16 cellular contexts compared by ENCODE assay signal in the genomic region with DNA sequence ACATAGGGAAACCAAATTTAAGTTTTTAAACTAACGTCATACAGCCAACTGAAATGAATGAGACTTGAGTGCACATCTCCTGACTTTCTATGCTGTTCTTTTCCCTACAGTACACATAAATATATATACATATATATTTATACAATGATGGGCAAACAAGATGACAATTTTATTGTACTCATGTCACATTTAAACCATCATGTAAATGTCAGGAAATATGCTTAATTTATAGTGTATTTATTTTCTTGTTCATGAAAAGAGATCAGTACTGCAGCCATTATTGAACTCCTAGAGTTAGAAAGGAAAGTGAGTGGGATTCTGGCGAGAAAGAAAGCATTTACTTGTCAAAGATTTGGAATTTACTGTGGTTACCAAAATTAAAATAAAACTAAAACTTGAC.
DNase-seq lines count a peak whose midpoint lies in the region; ATAC-seq and TF ChIP-seq lines count a peak whose summit lies in the region.
"Had no signal": no experiment of that assay in that cellular context is flagged by ENCODE, and none has a peak within 500 bp of the region (broad histone marks: within the 10 kb centered on the region; RNA-seq: fewer than 3 reads in every experiment).

No MANE protein-coding gene starts in this region.

- POLR2A ChIA-PET in IMR-90 (lab: Charles Lee; ENCODE audit: unreplicated experiment), result no interaction called here

- in situ Hi-C loops in IMR-90 (cut with MboI; ENCODE audit: low sequenced_read_pairs), result no loop called here

- H3K23ac ChIP-seq in IMR-90 (ENCODE audit: low read depth, low read length), result no peak overlapping the region; the same call in 1 of the 2 replicates

- intact Hi-C loops in IMR-90 (cut with micrococcal nuclease), result no loop called here

- peak overlapping the region; percentile 65; the same call in 1 of the 2 replicates for H2BK120ac ChIP-seq in IMR-90 (ENCODE audit: low read depth, low read length)

- no TSS peak for BruUV-seq in IMR-90 (replicated peaks; lab: Mats Ljungman, UMichigan)

- peak overlapping the region; percentile 84; the same call in 1 of the 2 replicates for H3K18ac ChIP-seq in IMR-90 (ENCODE audit: low read depth, low read length)

- no peak for DNase-seq in IMR-90
- no peak for DNase-seq in epithelial cell of prostate (ENCODE audit: low read depth, low spot score)
- no peak for DNase-seq in type B pancreatic cell (ENCODE audit: extremely low spot score, unreplicated experiment)
- DNase-seq in KG1 (lab: John Stamatoyannopoulos, UW), result no peak
- no peak for DNase-seq in anterior cingulate cortex (lab: John Stamatoyannopoulos, UW)
- DNase-seq in midbrain (lab: John Stamatoyannopoulos, UW), result no peak
- DNase-seq: activated CD8-positive, alpha-beta memory T cell treated with anti-CD3 and anti-CD28 coated beads, Interleukin-2, amount 10 ng/mL, durations not matched to agents 7 days and 5 days; activated gamma-delta T cell treated with Interleukin-2 at 50 U/mL for 16 hours; dorsolateral prefrontal cortex; naive B cell; NCI-H187 treated with DMSO at 0.1 percent for 48 hours; NCI-H526; SW 1271; WERI-Rb-1 had no signal

- H3K27me3 Mint-ChIP-seq in nephron (ENCODE audit: low read depth) (no peaks in the 10 kb centered on the region), type B pancreatic cell (no peaks in the 10 kb centered on the region)
- H3K27me3 Mint-ChIP-seq: activated CD8-positive, alpha-beta memory T cell treated with anti-CD3 and anti-CD28 coated beads, Interleukin-2, amount 10 ng/mL, durations not matched to agents 7 days and 5 days; naive B cell had no signal

- H2AK9ac ChIP-seq in IMR-90 (replicated peaks; ENCODE audit: low read depth, low read length, poor library complexity), result no peak overlapping the region

- peak overlapping the region; percentile 41 for H3K27ac ChIP-seq in IMR-90 (ENCODE audit: insufficient read depth, low read length)
- H3K27ac ChIP-seq in epithelial cell of prostate, result peak overlapping the region; percentile 89
- H3K27ac ChIP-seq: WERI-Rb-1 had no signal

- H3K9me3 ChIP-seq in IMR-90 (ENCODE audit: control insufficient read depth, insufficient read depth, low read length), result no peaks in the 10 kb centered on the region

- no peak overlapping the region for H3K9ac ChIP-seq in IMR-90 (ENCODE audit: low read depth, low read length)

- 0 out of 2 replicates have a peak overlapping the region, but pooled peaks have one; percentile 76 for H2BK20ac ChIP-seq in IMR-90 (ENCODE audit: low read depth, low read length)

- H3K36me3 Mint-ChIP-seq in nephron (ENCODE audit: low read depth) (peaks cover 21% of the 10 kb centered on the region), type B pancreatic cell (peaks cover 23% of the 10 kb centered on the region)
- H3K36me3 Mint-ChIP-seq: stimulated activated effector memory CD8-positive, alpha-beta T cell treated with anti-CD3 and anti-CD28 coated beads, Interleukin-12 subunit alpha, Interleukin-12 subunit beta, amount 100 ng/mL, for 72 hours had no signal

- no peak overlapping the region for H3K56ac ChIP-seq in IMR-90 (ENCODE audit: extremely low read depth, insufficient read depth, low read length)

- H3K4me2 ChIP-seq in IMR-90 (ENCODE audit: low read depth, low read length), result peak overlapping the region; percentile 92

- H3K79me1 ChIP-seq in IMR-90 (ENCODE audit: low read depth in 1 of 2, low read length in 2 of 2), result no peaks in the 10 kb centered on the region

- CTCF ChIA-PET in IMR-90 (lab: Yijun Ruan, JAX), result interaction anchor here (0.7 kb wide), 1 partner anchor 240 kb away, joined by 3 read pairs; no protein-coding TSS in a partner anchor

- H2AFZ ChIP-seq in IMR-90 (replicated peaks; ENCODE audit: low read length, poor library complexity), result no peak overlapping the region

- peak overlapping the region; percentile 28; the same call in 1 of the 2 replicates for H3K4ac ChIP-seq in IMR-90 (ENCODE audit: low read depth, low read length)

- H3K9me3 Mint-ChIP-seq in nephron (peaks cover 10% of the 10 kb centered on the region), type B pancreatic cell (peaks cover 5% of the 10 kb centered on the region)
- H3K9me3 Mint-ChIP-seq: stimulated activated effector memory CD8-positive, alpha-beta T cell treated with anti-CD3 and anti-CD28 coated beads, Interleukin-12 subunit alpha, Interleukin-12 subunit beta, amount 100 ng/mL, for 72 hours had no signal

- H4K8ac ChIP-seq in IMR-90 (ENCODE audit: low read depth in 2 of 2, low read length in 2 of 2), result peak overlapping the region in 1 of 2 experiments; percentile 61; a peak in 1 of 4 replicates

- no peak overlapping the region for H4K5ac ChIP-seq in IMR-90 (ENCODE audit: low read depth, low read length)

- dilution Hi-C loops in IMR-90 (cut with HindIII; ENCODE audit: low sequenced_read_pairs, unreplicated experiment), result no loop called here

- 0 out of 2 replicates have a peak overlapping the region, but pooled peaks have one; percentile 45 for H4K91ac ChIP-seq in IMR-90 (ENCODE audit: insufficient read depth, low read depth, low read length)

- H3K36me3 ChIP-seq in IMR-90 (ENCODE audit: control insufficient read depth, insufficient read depth, low read length), result no peaks in the 10 kb centered on the region
- H3K36me3 ChIP-seq: WERI-Rb-1 had no signal

- H3K9me1 ChIP-seq in IMR-90 (ENCODE audit: insufficient read depth, low read length), result no peaks in the 10 kb centered on the region

- H3K4me1 ChIP-seq in IMR-90 (ENCODE audit: control insufficient read depth, insufficient read depth, low read length), result no peaks in the 10 kb centered on the region

- 0 out of 2 replicates have a peak overlapping the region, but pooled peaks have one; percentile 76 for H3K14ac ChIP-seq in IMR-90 (replicated peaks; ENCODE audit: low read depth, low read length)

- H3K27ac Mint-ChIP-seq in nephron (peak overlapping the region; percentile 54 to 95 (median 89)), type B pancreatic cell (peak overlapping the region; percentile 92)
- H3K27ac Mint-ChIP-seq: activated CD8-positive, alpha-beta memory T cell treated with anti-CD3 and anti-CD28 coated beads, Interleukin-2, amount 10 ng/mL, durations not matched to agents 7 days and 5 days; stimulated activated effector memory CD8-positive, alpha-beta T cell treated with anti-CD3 and anti-CD28 coated beads, Interleukin-12 subunit alpha, Interleukin-12 subunit beta, amount 100 ng/mL, for 72 hours had no signal

- peak overlapping the region; percentile 20; the same call in 1 of the 2 replicates for H3K4me3 ChIP-seq in IMR-90 (ENCODE audit: insufficient read depth, low read depth, low read length)
- H3K4me3 ChIP-seq: dorsolateral prefrontal cortex had no signal

- no peak for TF ChIP-seq POLR2A in IMR-90 (IDR thresholded peaks at IDR 0.05; ENCODE audit: low read depth, low read length)

- TF ChIP-seq RAD21 in IMR-90 (IDR thresholded peaks at IDR 0.05; ENCODE audit: low read length), result no peak

- H3K4me3 Mint-ChIP-seq in nephron (no peak overlapping the region), type B pancreatic cell (peak overlapping the region; percentile 61)
- H3K4me3 Mint-ChIP-seq: activated CD8-positive, alpha-beta memory T cell treated with anti-CD3 and anti-CD28 coated beads, Interleukin-2, amount 10 ng/mL, durations not matched to agents 7 days and 5 days; naive B cell; stimulated activated effector memory CD8-positive, alpha-beta T cell treated with anti-CD3 and anti-CD28 coated beads, Interleukin-12 subunit alpha, Interleukin-12 subunit beta, amount 100 ng/mL, for 72 hours had no signal

- H4K20me1 ChIP-seq in IMR-90 (ENCODE audit: insufficient read depth, low read length), result no peaks in the 10 kb centered on the region

- H3K27me3 ChIP-seq in IMR-90 (ENCODE audit: control insufficient read depth, insufficient read depth, low read length), result no peaks in the 10 kb centered on the region; the same call in 1 of the 2 replicates
- H3K27me3 ChIP-seq: dorsolateral prefrontal cortex had no signal

- no peak overlapping the region for H2BK15ac ChIP-seq in IMR-90 (ENCODE audit: low read depth, low read length)

- no CpG with 5 or more reads among the region's 2 CpGs for WGBS in IMR-90 (ENCODE audit: extremely low coverage in 2 of 2, insufficient read length in 1 of 2), 2 experiments

- H2BK5ac ChIP-seq in IMR-90 (ENCODE audit: low read depth, low read length, poor library complexity, severe bottlenecking), result peak overlapping the region; percentile 31

- TF ChIP-seq CTCF in IMR-90 (conservative IDR thresholded peaks at IDR 0.05; ENCODE audit: low read depth, low read length) (no peak), nephron (IDR thresholded peaks at IDR 0.05; ENCODE audit: unreplicated experiment in 3 of 3) (no peak), type B pancreatic cell (conservative IDR thresholded peaks at IDR 0.05) (no peak)

- peaks cover 49% of the 10 kb centered on the region for H3K4me1 Mint-ChIP-seq in nephron
- peaks cover 19% of the 10 kb centered on the region for H3K4me1 Mint-ChIP-seq in type B pancreatic cell (ENCODE audit: unreplicated experiment)
- H3K4me1 Mint-ChIP-seq: activated CD8-positive, alpha-beta memory T cell treated with anti-CD3 and anti-CD28 coated beads, Interleukin-2, amount 10 ng/mL, durations not matched to agents 7 days and 5 days; stimulated activated effector memory CD8-positive, alpha-beta T cell treated with anti-CD3 and anti-CD28 coated beads, Interleukin-12 subunit alpha, Interleukin-12 subunit beta, amount 100 ng/mL, for 72 hours had no signal

- ATAC-seq in IMR-90 (ENCODE audit: low read depth), result peak; percentile 24; the same call in 1 of the 2 replicates
- ATAC-seq: activated CD8-positive, alpha-beta memory T cell treated with anti-CD3 and anti-CD28 coated beads, Interleukin-2, amount 10 ng/mL, durations not matched to agents 7 days and 5 days; stimulated activated effector memory CD8-positive, alpha-beta T cell treated with anti-CD3 and anti-CD28 coated beads, Interleukin-12 subunit alpha, Interleukin-12 subunit beta, amount 100 ng/mL, for 72 hours had no signal

- H2AK5ac ChIP-seq in IMR-90 (ENCODE audit: low read depth, low read length), result no peak overlapping the region

TF ChIP-seq in IMR-90, 13 proteins besides CTCF, POLR2A, EP300 and RAD21 (continues in another document):
- TF ChIP-seq MAZ (IDR thresholded peaks at IDR 0.05; ENCODE audit: borderline replicate concordance, low read depth, low read length), result no peak
- TF ChIP-seq FOS (IDR thresholded peaks at IDR 0.05; ENCODE audit: low read depth, low read length), result no peak
- no peak for TF ChIP-seq NFE2L2 (IDR thresholded peaks at IDR 0.05; ENCODE audit: low read depth, low read length)
- no peak for TF ChIP-seq RCOR1 (IDR thresholded peaks at IDR 0.05; ENCODE audit: insufficient replicate concordance, low read length)
- no peak for TF ChIP-seq RFX5 (IDR thresholded peaks at IDR 0.05; ENCODE audit: low read depth, low read length)
- TF ChIP-seq MXI1 (IDR thresholded peaks at IDR 0.05; ENCODE audit: borderline replicate concordance, low read depth, low read length), result no peak
- no peak for TF ChIP-seq MAFK (IDR thresholded peaks at IDR 0.05; ENCODE audit: low read depth, low read length)
- no peak for TF ChIP-seq CHD1 (IDR thresholded peaks at IDR 0.05; ENCODE audit: low read depth, low read length)
- TF ChIP-seq BHLHE40 (IDR thresholded peaks at IDR 0.05; ENCODE audit: low read depth, low read length), result no peak
